Comparison of ENCODE assay signal across 8 cellular contexts in genomic region chr6:45377555-45378323, GRCh38. TPM values are rescaled to one million over a fixed set of nuclear protein-coding genes. Genes with fewer than 3 reads are reported as not detected.
A peak's percentile ranks its signal among the peaks of the same experiment; 100 is the strongest.
DNase-seq lines count a peak whose midpoint lies in the region; ATAC-seq and TF ChIP-seq lines count a peak whose summit lies in the region.

Gene SUPT3H (minus strand): TSS chr6:45377934.

- peak within 1 kb of the TSS; percentile 97 for H3K27ac Mint-ChIP-seq in Calu3 (ENCODE audit: unreplicated experiment)

- BruUV-seq in Calu3 (replicated peaks; lab: Mats Ljungman, UMichigan) = no TSS peak

- no peaks in the 10 kb centered on the region for H3K4me1 Mint-ChIP-seq in Calu3 (ENCODE audit: low read depth, unreplicated experiment)

- no peaks in the 10 kb centered on the region for H3K27me3 Mint-ChIP-seq in Calu3 (ENCODE audit: unreplicated experiment)

- H3K4me3 Mint-ChIP-seq in Calu3 (ENCODE audit: low read depth, unreplicated experiment) = peak within 1 kb of the TSS; percentile 96

- DNase-seq in Calu3 (peak; percentile 93), HT1080 (ENCODE audit: low read depth) (peak; percentile 95), NT2/D1 (ENCODE audit: low read depth, low spot score) (peak; percentile 89), epidermal melanocyte (ENCODE audit: insufficient read length, low spot score) (peak; percentile 51)
- peak; percentile 96 for DNase-seq in activated CD8-positive, alpha-beta memory T cell treated with anti-CD3 and anti-CD28 coated beads, Interleukin-2, amount 50 U/mL, for 48 hours
- peak; percentile 92 for DNase-seq in stimulated activated CD8-positive, alpha-beta memory T cell treated with anti-CD3 and anti-CD28 coated beads, Interleukin-2, amount 100 ng/mL, for 48 hours (ENCODE audit: low read depth in 2 of 2)

- H3K4me3 ChIP-seq in NT2/D1 (ENCODE audit: insufficient read length, low read depth) (peak within 1 kb of the TSS; percentile 62), mononuclear cell (ENCODE audit: low read length) (peak within 1 kb of the TSS; percentile 75)

- ATAC-seq in GM21367 (IDR thresholded peaks at IDR 0.05; ENCODE audit: unreplicated experiment) = peak; percentile 85

- H3K36me3 ChIP-seq in NT2/D1 (ENCODE audit: insufficient read depth, insufficient read length, low read length) = no peaks in the 10 kb centered on the region

- H3K36me3 Mint-ChIP-seq in Calu3 (ENCODE audit: insufficient read depth, unreplicated experiment) = peaks cover 19% of the 10 kb centered on the region

- H3K27me3 ChIP-seq in NT2/D1 (ENCODE audit: insufficient read depth, insufficient read length) (no peaks in the 10 kb centered on the region), mononuclear cell (ENCODE audit: insufficient read depth, low read length) (no peaks in the 10 kb centered on the region)

- no peak for TF ChIP-seq CTCF in Calu3 (IDR thresholded peaks at IDR 0.05; ENCODE audit: unreplicated experiment)

- H3K9me3 ChIP-seq in NT2/D1 (ENCODE audit: insufficient read depth, low read length) = no peaks in the 10 kb centered on the region
- no peaks in the 10 kb centered on the region for H3K9me3 ChIP-seq in mononuclear cell (ENCODE audit: low read depth, low read length)

- intact Hi-C loops in Calu3 (cut with micrococcal nuclease; ENCODE audit: unreplicated experiment) = loop anchor here (5.0 to 10.0 kb wide), 4 partner anchors 273 to 903 kb away; no protein-coding TSS in a partner anchor

- H3K9ac ChIP-seq in NT2/D1 (ENCODE audit: insufficient read length, low read depth) = peak within 1 kb of the TSS; percentile 90

- CTCF ChIA-PET in Calu3 (lab: Charles Lee) = interaction anchor here (0.6 to 3.1 kb wide), 12 partner anchors 9 to 977 kb away, joined by 3 to 20 read pairs (median 4); no protein-coding TSS in a partner anchor

- no peaks in the 10 kb centered on the region for H3K9me3 Mint-ChIP-seq in Calu3 (ENCODE audit: low read depth, unreplicated experiment)

- H3K4me1 ChIP-seq in NT2/D1 (ENCODE audit: insufficient read depth, insufficient read length) = no peaks in the 10 kb centered on the region
- H3K4me1 ChIP-seq in mononuclear cell (ENCODE audit: insufficient read depth, low read length) = no peaks in the 10 kb centered on the region

RNA-seq across cellular contexts. Expression of gene SUPT3H, which starts in this region (rescaled TPM):
- total RNA-seq in Calu3 (2022) (7.0 and 10.3 TPM in 2 replicates), mononuclear cell (7.1 TPM)
- 2.6 and 9.1 TPM in 2 replicates for total RNA-seq in HT1080 (2014; rRNA removed; shearing (Covaris generic))
- polyA plus RNA-seq in HT1080 (2015; cell fraction: cytosol; rRNA removed) = 8.6 and 8.9 TPM in 2 replicates
- polyA plus RNA-seq in HT1080 (2015; cell fraction: nucleus; rRNA removed) = 10.0 and 12.1 TPM in 2 replicates

Comparison
In these comparisons a context has a peak if more than half of its experiments do, and no peak if none do; other contexts are left out.
1. Peak in every context shown above with its lines: DNase-seq, ATAC-seq and H3K4me3 ChIP-seq.